30 cellular contexts compared by ENCODE assay signal in genomic region chr6:148429423-148429822, GRCh38.
"Had no signal": no experiment of that assay in that cellular context is flagged by ENCODE, and none has a peak within 500 bp of the region (broad histone marks: within the 10 kb centered on the region; RNA-seq: fewer than 3 reads in every experiment).

No MANE protein-coding gene starts in this region.

- H3K27me3 Mint-ChIP-seq: activated CD4-positive, alpha-beta memory T cell treated with anti-CD3 and anti-CD28 coated beads, Interleukin-2, amount 10 ng/mL, durations not matched to agents 7 days and 5 days; activated naive CD4-positive, alpha-beta T cell treated with anti-CD3 and anti-CD28 coated beads, Interleukin-2, amount 50 U/mL, for 24 hours; brain had no signal

- DNase-seq: activated CD4-positive, alpha-beta memory T cell treated with anti-CD3 and anti-CD28 coated beads, Interleukin-2, amount 10 ng/mL, durations not matched to agents 7 days and 5 days; activated CD4-positive, alpha-beta T cell treated with anti-CD3 and anti-CD28 coated beads for 1 hour; activated CD4-positive, alpha-beta T cell treated with anti-CD3 and anti-CD28 coated beads for 4 hours; activated CD4-positive, alpha-beta T cell treated with anti-CD3 and anti-CD28 coated beads, Interleukin-2, amount 10 ng/mL, durations not matched to agents 7 days and 5 days; activated CD4-positive, alpha-beta T cell treated with anti-CD3 and anti-CD28 coated beads, Interleukin-2, amount 50 U/mL, for 4 hours; activated CD8-positive, alpha-beta memory T cell treated with anti-CD3 and anti-CD28 coated beads, Interleukin-2, amount 50 U/mL, for 48 hours; activated effector memory CD4-positive, alpha-beta T cell treated with anti-CD3 and anti-CD28 coated beads, Interleukin-2, amount 50 U/mL, for 16 hours; activated naive CD4-positive, alpha-beta T cell treated with anti-CD3 and anti-CD28 coated beads for 36 hours; activated naive CD8-positive, alpha-beta T cell treated with anti-CD3 and anti-CD28 coated beads for 36 hours; activated naive CD8-positive, alpha-beta T cell treated with anti-CD3 and anti-CD28 coated beads, Interleukin-2, amount 50 U/mL, for 24 hours; activated T-cell treated with anti-CD3 and anti-CD28 coated beads for 4 hours; activated T-cell treated with anti-CD3 and anti-CD28 coated beads, Interleukin-2, amount 50 U/mL, for 4 hours; adrenal gland; amygdala; central memory CD4-positive, alpha-beta T cell; cerebellar nuclear complex; colonic mucosa; effector CD8-positive, alpha-beta T cell; esophagus squamous epithelium; foreskin melanocyte; heart right ventricle; T-helper 1 cell; T-helper 17 cell; T1000 had no signal

- H3K4me1 Mint-ChIP-seq: activated naive CD4-positive, alpha-beta T cell treated with anti-CD3 and anti-CD28 coated beads, Interleukin-2, amount 50 U/mL, for 24 hours had no signal

- H3K9me3 Mint-ChIP-seq: activated CD4-positive, alpha-beta memory T cell treated with anti-CD3 and anti-CD28 coated beads, Interleukin-2, amount 10 ng/mL, durations not matched to agents 7 days and 5 days; activated CD4-positive, alpha-beta T cell treated with anti-CD3 and anti-CD28 coated beads, Interleukin-2, amount 10 ng/mL, durations not matched to agents 7 days and 5 days; activated naive CD4-positive, alpha-beta T cell treated with anti-CD3 and anti-CD28 coated beads for 36 hours; activated naive CD4-positive, alpha-beta T cell treated with anti-CD3 and anti-CD28 coated beads, Interleukin-2, amount 50 U/mL, for 24 hours; activated naive CD8-positive, alpha-beta T cell treated with anti-CD3 and anti-CD28 coated beads for 36 hours; activated naive CD8-positive, alpha-beta T cell treated with anti-CD3 and anti-CD28 coated beads, Interleukin-2, amount 50 U/mL, for 24 hours; activated T-cell treated with anti-CD3 and anti-CD28 coated beads, Interleukin-2, amount 50 U/mL, for 4 hours; activated T-helper 1 cell treated with anti-CD3 and anti-CD28 coated beads, Interleukin-12 subunit alpha, Interleukin-12 subunit beta, Interleukin-2, Interleukin-4 antibody, amounts not matched to agents 30 ng/mL and 10 ng/mL and 1 ng/mL, durations not matched to agents 14 hours and 24 hours and 36 hours; activated T-helper 2 cell treated with anti-CD3 and anti-CD28 coated beads, Interferon-gamma antibody, Interleukin-2, Interleukin-4, amounts not matched to agents 10 μg/mL and 5 μg/mL and 100 μg/mL, durations not matched to agents 14 hours and 24 hours and 36 hours; T-helper 2 cell treated with Interferon-gamma antibody and Interleukin-4, amounts not matched to agents 5 μg/mL and 100 μg/mL, for 36 hours had no signal

- H3K27ac Mint-ChIP-seq: activated CD4-positive, alpha-beta memory T cell treated with anti-CD3 and anti-CD28 coated beads, Interleukin-2, amount 10 ng/mL, durations not matched to agents 7 days and 5 days; activated CD4-positive, alpha-beta T cell treated with anti-CD3 and anti-CD28 coated beads, Interleukin-2, amount 10 ng/mL, durations not matched to agents 7 days and 5 days; activated naive CD4-positive, alpha-beta T cell treated with anti-CD3 and anti-CD28 coated beads for 36 hours; activated naive CD4-positive, alpha-beta T cell treated with anti-CD3 and anti-CD28 coated beads, Interleukin-2, amount 50 U/mL, for 24 hours; activated naive CD8-positive, alpha-beta T cell treated with anti-CD3 and anti-CD28 coated beads for 36 hours; activated naive CD8-positive, alpha-beta T cell treated with anti-CD3 and anti-CD28 coated beads, Interleukin-2, amount 50 U/mL, for 24 hours; activated T-helper 1 cell treated with anti-CD3 and anti-CD28 coated beads, Interleukin-12 subunit alpha, Interleukin-12 subunit beta, Interleukin-2, Interleukin-4 antibody, amounts not matched to agents 30 ng/mL and 10 ng/mL and 1 ng/mL, durations not matched to agents 14 hours and 24 hours and 36 hours; activated T-helper 2 cell treated with anti-CD3 and anti-CD28 coated beads, Interferon-gamma antibody, Interleukin-2, Interleukin-4, amounts not matched to agents 10 μg/mL and 5 μg/mL and 100 μg/mL, durations not matched to agents 14 hours and 24 hours and 36 hours; T-helper 17 cell; T-helper 2 cell treated with Interferon-gamma antibody and Interleukin-4, amounts not matched to agents 5 μg/mL and 100 μg/mL, for 36 hours had no signal

- ATAC-seq: activated naive CD8-positive, alpha-beta T cell treated with anti-CD3 and anti-CD28 coated beads, Interleukin-2, amount 50 U/mL, for 24 hours; activated T-cell treated with anti-CD3 and anti-CD28 coated beads, Interleukin-2, amount 50 U/mL, for 4 hours; gastroesophageal sphincter; heart right ventricle; T-helper 17 cell had no signal

- H3K36me3 Mint-ChIP-seq: activated naive CD4-positive, alpha-beta T cell treated with anti-CD3 and anti-CD28 coated beads, Interleukin-2, amount 50 U/mL, for 24 hours; activated naive CD8-positive, alpha-beta T cell treated with anti-CD3 and anti-CD28 coated beads for 36 hours had no signal

- H3K4me3 Mint-ChIP-seq: activated CD4-positive, alpha-beta memory T cell treated with anti-CD3 and anti-CD28 coated beads, Interleukin-2, amount 10 ng/mL, durations not matched to agents 7 days and 5 days; activated CD4-positive, alpha-beta T cell treated with anti-CD3 and anti-CD28 coated beads, Interleukin-2, amount 10 ng/mL, durations not matched to agents 7 days and 5 days; activated naive CD4-positive, alpha-beta T cell treated with anti-CD3 and anti-CD28 coated beads for 36 hours; activated naive CD4-positive, alpha-beta T cell treated with anti-CD3 and anti-CD28 coated beads, Interleukin-2, amount 50 U/mL, for 24 hours; activated naive CD8-positive, alpha-beta T cell treated with anti-CD3 and anti-CD28 coated beads for 36 hours; activated naive CD8-positive, alpha-beta T cell treated with anti-CD3 and anti-CD28 coated beads, Interleukin-2, amount 50 U/mL, for 24 hours; activated T-cell treated with anti-CD3 and anti-CD28 coated beads, Interleukin-2, amount 50 U/mL, for 4 hours; activated T-helper 1 cell treated with anti-CD3 and anti-CD28 coated beads, Interleukin-12 subunit alpha, Interleukin-12 subunit beta, Interleukin-2, Interleukin-4 antibody, amounts not matched to agents 30 ng/mL and 10 ng/mL and 1 ng/mL, durations not matched to agents 14 hours and 24 hours and 36 hours; brain; T-helper 17 cell; T-helper 2 cell treated with Interferon-gamma antibody and Interleukin-4, amounts not matched to agents 5 μg/mL and 100 μg/mL, for 36 hours had no signal
